Comparison of ENCODE assay signal across 8 cellular contexts in genomic region chr14:106372870-106373657, GRCh38.
DNase-seq lines count a peak whose midpoint lies in the region; ATAC-seq and TF ChIP-seq lines count a peak whose summit lies in the region.

No MANE protein-coding gene starts in this region.

- H3K79me2 ChIP-seq in GM23248 (ENCODE audit: insufficient read depth): no peaks in the 10 kb centered on the region

- no peak for ATAC-seq in GM18517 (IDR thresholded peaks at IDR 0.05; ENCODE audit: unreplicated experiment)

- no peaks in the 10 kb centered on the region for H3K27me3 ChIP-seq in GM23248 (replicated peaks; ENCODE audit: insufficient read depth)

- no peaks in the 10 kb centered on the region for H3K4me1 ChIP-seq in GM23248 (ENCODE audit: insufficient read depth)

- no peak overlapping the region for H3K9ac ChIP-seq in GM23248

- H3K36me3 ChIP-seq in GM23248 (ENCODE audit: low read depth): no peaks in the 10 kb centered on the region

- in situ Hi-C loops in GM23248 (cut with MboI): no loop called here

- peak; percentile 43 for DNase-seq in DMS153 (lab: John Stamatoyannopoulos, UW)
- DNase-seq in GM23248: peak; percentile 8
- peak; percentile 81 for DNase-seq in NCI-H2107 treated with DMSO at 0.1 percent for 48 hours (lab: John Stamatoyannopoulos, UW; ENCODE audit: unreplicated experiment)
- DNase-seq in activated CD4-positive, alpha-beta T cell treated with anti-CD3 and anti-CD28 coated beads, Interleukin-2, amount 50 U/mL, for 24 hours (ENCODE audit: low read depth in 1 of 2, low spot score in 1 of 2): peak; percentile 58 to 61
- DNase-seq in epithelial cell of esophagus (ENCODE audit: low read depth): peak; percentile 2
- peak; percentile 89 for DNase-seq in stimulated activated CD4-positive, alpha-beta T cell treated with anti-CD3 and anti-CD28 coated beads, Interleukin-15, amount 100 ng/mL, for 24 hours
- no peak for DNase-seq in AG08395 (ENCODE audit: low spot score)

- H3K27ac ChIP-seq in GM23248: no peak overlapping the region

- TF ChIP-seq CTCF in epithelial cell of esophagus (IDR thresholded peaks at IDR 0.05; ENCODE audit: insufficient read depth, low read depth, low read length, missing control alignments): no peak

- no peaks in the 10 kb centered on the region for H3K9me2 ChIP-seq in GM23248 (ENCODE audit: insufficient read depth)

- no peak overlapping the region for H3K4me3 ChIP-seq in GM23248
- no peak overlapping the region for H3K4me3 ChIP-seq in epithelial cell of esophagus (ENCODE audit: low read length)

- H3F3A ChIP-seq in GM23248 (ENCODE audit: insufficient read depth): no peaks in the 10 kb centered on the region

- 7 to 11% methylated on average over 17 of the region's 17 CpGs for WGBS in GM23248 (ENCODE audit: low coverage in 1 of 2, low lambda C conversion rate in 2 of 2, missing lambda C conversion rate in 2 of 2), 2 experiments

- no peak overlapping the region for H3K4me2 ChIP-seq in GM23248 (ENCODE audit: unreplicated experiment)

- no peaks in the 10 kb centered on the region for H4K20me1 ChIP-seq in GM23248 (ENCODE audit: insufficient read depth)

- no peaks in the 10 kb centered on the region for H3K9me3 ChIP-seq in GM23248 (ENCODE audit: low read depth)

- H2AFZ ChIP-seq in GM23248: no peak overlapping the region
